In the genomic region with DNA sequence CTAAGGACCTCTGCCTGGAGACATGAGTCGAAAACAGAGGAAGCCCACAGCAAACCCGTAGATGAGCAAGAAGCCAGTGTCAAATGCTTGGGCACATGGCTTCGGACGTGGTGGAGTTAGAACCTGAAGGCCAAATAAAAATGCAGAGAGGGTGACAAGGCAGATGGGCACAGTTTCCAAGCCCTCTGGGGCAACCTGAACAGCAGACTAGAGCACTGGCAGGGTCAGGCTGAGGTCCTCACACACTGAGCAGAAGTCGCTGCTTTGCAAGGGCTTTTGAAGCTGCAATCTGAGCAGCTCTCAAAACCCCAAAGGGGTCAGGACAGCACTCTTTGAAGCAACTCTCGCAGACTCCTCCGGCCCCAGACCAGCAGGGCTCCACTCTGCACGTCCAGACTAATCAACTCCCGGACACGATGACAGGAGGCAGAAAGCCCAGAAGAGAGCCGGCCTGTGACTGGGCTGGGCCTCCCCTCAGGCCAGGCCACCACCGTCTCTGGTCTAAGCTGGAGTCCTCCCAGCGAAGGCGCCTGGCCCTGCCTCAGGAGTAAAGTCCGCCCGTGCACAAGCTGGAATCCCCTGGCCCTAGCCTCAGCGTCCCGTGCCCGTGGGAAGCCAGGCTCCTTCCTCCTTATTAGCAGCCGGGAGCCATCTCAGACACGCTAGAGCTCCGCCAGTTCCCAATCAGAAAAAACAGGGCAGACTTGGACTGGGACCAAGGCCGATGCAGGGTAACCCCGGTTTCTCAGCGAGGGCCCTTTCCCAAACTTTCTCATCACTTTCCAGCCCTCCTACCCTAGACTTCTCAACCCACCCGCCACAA, we compare ENCODE assay signal across 8 cellular contexts. TPM values are rescaled to one million over a fixed set of nuclear protein-coding genes. Genes with fewer than 3 reads are reported as not detected.
A peak's percentile ranks its signal among the peaks of the same experiment; 100 is the strongest.
DNase-seq lines count a peak whose midpoint lies in the region; ATAC-seq lines count a peak whose summit lies in the region.

No MANE protein-coding gene starts in this region.

- peak overlapping the region; percentile 93 for H3K4me3 Mint-ChIP-seq in activated T-helper 17 cell treated with anti-CD3 and anti-CD28 coated beads, Interleukin-2, amount 50 U/mL, for 72 hours

- peak overlapping the region; percentile 57 for H2AFZ ChIP-seq in neuron (ENCODE audit: low read depth, low read length)

- H3K4me1 ChIP-seq in neuron (ENCODE audit: insufficient read depth, low read length): peaks cover 13% of the 10 kb centered on the region

- peaks cover 13% of the 10 kb centered on the region for H3K4me1 Mint-ChIP-seq in activated T-helper 17 cell treated with anti-CD3 and anti-CD28 coated beads, Interleukin-2, amount 50 U/mL, for 72 hours

- no peaks in the 10 kb centered on the region for H3K9me3 Mint-ChIP-seq in activated T-helper 17 cell treated with anti-CD3 and anti-CD28 coated beads, Interleukin-2, amount 50 U/mL, for 72 hours

- peak overlapping the region; percentile 74 for H3K4me3 ChIP-seq in neuron (ENCODE audit: low read length)

- peaks cover 22% of the 10 kb centered on the region for H3K36me3 Mint-ChIP-seq in activated T-helper 17 cell treated with anti-CD3 and anti-CD28 coated beads, Interleukin-2, amount 50 U/mL, for 72 hours (ENCODE audit: low read depth)

- H3K27me3 Mint-ChIP-seq in activated T-helper 17 cell treated with anti-CD3 and anti-CD28 coated beads, Interleukin-2, amount 50 U/mL, for 72 hours: no peaks in the 10 kb centered on the region

- DNase-seq in COR-L47 (lab: John Stamatoyannopoulos, UW) (peak; percentile 13), HuH-7 (ENCODE audit: low spot score) (peak; percentile 36), globus pallidus (ENCODE audit: low spot score) (peak; percentile 62), NCI-H524 treated with DMSO at 0.1 percent for 48 hours (lab: John Stamatoyannopoulos, UW) (no peak), NCI-H2029 (lab: John Stamatoyannopoulos, UW) (no peak)

- H3K36me3 ChIP-seq in neuron (ENCODE audit: insufficient read depth, low read length): peaks cover 6% of the 10 kb centered on the region

- no peaks in the 10 kb centered on the region for H3K9me3 ChIP-seq in neuron (ENCODE audit: low read length)

- ATAC-seq in activated T-helper 17 cell treated with anti-CD3 and anti-CD28 coated beads, Interleukin-2, amount 50 U/mL, for 72 hours (replicated peaks): no peak
- ATAC-seq in GM21737 (IDR thresholded peaks at IDR 0.05; ENCODE audit: unreplicated experiment): no peak

- H3K27ac Mint-ChIP-seq in activated T-helper 17 cell treated with anti-CD3 and anti-CD28 coated beads, Interleukin-2, amount 50 U/mL, for 72 hours: peak overlapping the region; percentile 96

- no peaks in the 10 kb centered on the region for H3K27me3 ChIP-seq in neuron (ENCODE audit: insufficient read depth, low read length)

RNA-seq across cellular contexts. Expression of gene SMARCD2, which starts 0.9 kb away (rescaled TPM):
- total RNA-seq in activated T-helper 17 cell treated with anti-CD3 and anti-CD28 coated beads, Interleukin-2, amount 50 U/mL, for 72 hours: 100 to 1,000 TPM in 1 of 2 donors, 10 to 100 TPM in 1; 82.7 to 112 TPM

RNA-seq across cellular contexts. Expression of gene FTSJ3, which starts 14.1 kb away (rescaled TPM):
- total RNA-seq in activated T-helper 17 cell treated with anti-CD3 and anti-CD28 coated beads, Interleukin-2, amount 50 U/mL, for 72 hours: 10 to 100 TPM; 36.3 to 74.1 TPM

RNA-seq across cellular contexts. Expression of gene PSMC5, which starts 14.3 kb away (rescaled TPM):
- 100 to 1,000 TPM; 102 to 172 TPM for total RNA-seq in activated T-helper 17 cell treated with anti-CD3 and anti-CD28 coated beads, Interleukin-2, amount 50 U/mL, for 72 hours

RNA-seq across cellular contexts. Expression of gene CSH2, which starts 31.9 kb away (rescaled TPM):
- 1 to 10 TPM; 2.3 to 3.5 TPM for total RNA-seq in activated T-helper 17 cell treated with anti-CD3 and anti-CD28 coated beads, Interleukin-2, amount 50 U/mL, for 72 hours

RNA-seq across cellular contexts. Expression of gene GH2, which starts 40.2 kb away (rescaled TPM):
- not detected for total RNA-seq in activated T-helper 17 cell treated with anti-CD3 and anti-CD28 coated beads, Interleukin-2, amount 50 U/mL, for 72 hours

Comparison
In these comparisons a context has a peak if more than half of its experiments do, and no peak if none do; other contexts are left out.
1. DNase-seq: peak in COR-L47 (single experiment), HuH-7 (single experiment) and globus pallidus (single experiment); none in NCI-H524 treated with DMSO at 0.1 percent for 48 hours (single experiment) and NCI-H2029 (single experiment).